ENCODE assay signal across 14 cellular contexts in genomic region chr6:27777614-27778355, GRCh38.
A peak's percentile ranks its signal among the peaks of the same experiment; 100 is the strongest.
DNase-seq lines count a peak whose midpoint lies in the region; ATAC-seq and TF ChIP-seq lines count a peak whose summit lies in the region.
"Had no signal": no experiment of that assay in that cellular context is flagged by ENCODE, and none has a peak within 500 bp of the region (broad histone marks: within the 10 kb centered on the region; RNA-seq: fewer than 3 reads in every experiment).

No MANE protein-coding gene starts in this region.

- no peak for ATAC-seq in left ventricle myocardium superior
- ATAC-seq in GM21529 (IDR thresholded peaks at IDR 0.05; ENCODE audit: unreplicated experiment): no peak

- intact Hi-C loops in PC-9 (cut with micrococcal nuclease; ENCODE audit: unreplicated experiment) (no loop called here), left ventricle myocardium superior (cut with micrococcal nuclease) (no loop called here)

- no peak overlapping the region for H3K4me3 ChIP-seq in CD8-positive, alpha-beta memory T cell (ENCODE audit: low read length)
- H3K4me3 ChIP-seq in HEK293 (ENCODE audit: low read depth, low read length) (no peak overlapping the region), PC-9 (peak overlapping the region; percentile 52), fibroblast of villous mesenchyme (ENCODE audit: low read depth, low read length) (peak overlapping the region; percentile 39)

- H3K4me2 ChIP-seq in PC-9: peak overlapping the region; percentile 73

- no peak for DNase-seq in CD8-positive, alpha-beta memory T cell
- DNase-seq in PC-9 (peak in 1 of 2 experiments; percentile 41), fibroblast of villous mesenchyme (ENCODE audit: low read depth) (peak; percentile 6), NCI-H2029 (lab: John Stamatoyannopoulos, UW) (no peak), left ventricle myocardium superior (no peak), DMS79 treated with DMSO at 0.1 percent for 48 hours (lab: John Stamatoyannopoulos, UW) (no peak)
- DNase-seq: activated CD8-positive, alpha-beta memory T cell treated with anti-CD3 and anti-CD28 coated beads for 24 hours; DMS79; stimulated activated CD4-positive, alpha-beta T cell treated with anti-CD3 and anti-CD28 coated beads, Interleukin-4, amount 100 ng/mL, for 1 hour; stimulated activated naive CD4-positive, alpha-beta T cell; T-helper 9 cell had no signal

- H3K27me3 ChIP-seq in CD8-positive, alpha-beta memory T cell (ENCODE audit: insufficient read depth, low read length, poor library complexity, severe bottlenecking): no peaks in the 10 kb centered on the region
- H3K27me3 ChIP-seq in PC-9 (ENCODE audit: insufficient read depth, low read depth): no peaks in the 10 kb centered on the region

- peak overlapping the region; percentile 73 for H3K27ac ChIP-seq in CD8-positive, alpha-beta memory T cell (ENCODE audit: low read depth, low read length)
- H3K27ac ChIP-seq in HEK293 (ENCODE audit: extremely low read depth, low read depth, low read length) (no peak overlapping the region), PC-9 (no peak overlapping the region)

- BruUV-seq in PC-9 (replicated peaks; lab: Mats Ljungman, UMichigan): no TSS peak

- no peaks in the 10 kb centered on the region for H3K9me3 ChIP-seq in CD8-positive, alpha-beta memory T cell (ENCODE audit: low read length)
- H3K9me3 ChIP-seq in HEK293 (ENCODE audit: control insufficient read depth, insufficient read depth, low read depth, low read length): no peaks in the 10 kb centered on the region
- H3K9me3 ChIP-seq in PC-9 (ENCODE audit: insufficient read depth, low read depth): no peaks in the 10 kb centered on the region

- no peak overlapping the region for H3K27ac Mint-ChIP-seq in CD8-positive, alpha-beta memory T cell
- H3K27ac Mint-ChIP-seq: activated naive CD4-positive, alpha-beta T cell treated with anti-CD3 and anti-CD28 coated beads, Interleukin-2, amount 50 U/mL, for 24 hours had no signal

- no peaks in the 10 kb centered on the region for H3K36me3 ChIP-seq in CD8-positive, alpha-beta memory T cell (ENCODE audit: insufficient read depth, low read length)
- H3K36me3 ChIP-seq in HEK293 (ENCODE audit: control insufficient read depth in 2 of 2, insufficient read depth in 1 of 2, low read length in 2 of 2) (no peaks in the 10 kb centered on the region), PC-9 (ENCODE audit: low read depth) (no peaks in the 10 kb centered on the region)

- H3K4me1 Mint-ChIP-seq in CD8-positive, alpha-beta memory T cell: peaks cover 0 to 3% (median 0%) of the 10 kb centered on the region in 3 donors
- H3K4me1 Mint-ChIP-seq: activated naive CD4-positive, alpha-beta T cell treated with anti-CD3 and anti-CD28 coated beads, Interleukin-2, amount 50 U/mL, for 24 hours had no signal

- CTCF ChIA-PET in CD8-positive, alpha-beta memory T cell (lab: Charles Lee): interaction anchor here (1.3 kb wide), 1 partner anchor 18 kb away, joined by 3 read pairs; no protein-coding TSS in a partner anchor
- CTCF ChIA-PET in HEK293 (lab: Yijun Ruan, JAX): no interaction called here
- CTCF ChIA-PET in PC-9 (lab: Charles Lee): interaction anchor here (0.7 kb wide), 1 partner anchor 47 kb away, joined by 9 read pairs; no protein-coding TSS in a partner anchor

- H3F3A ChIP-seq in PC-9 (ENCODE audit: insufficient read depth, low read depth): 0 out of 2 replicates have a peak, but pooled peaks cover 4% of the 10 kb centered on the region

- POLR2A ChIA-PET in CD8-positive, alpha-beta memory T cell (lab: Charles Lee): no interaction called here
- POLR2A ChIA-PET in HEK293 (lab: Yijun Ruan, JAX) (interaction anchor here (0.8 kb wide), 1 partner anchor 116 kb away, joined by 7 read pairs; no protein-coding TSS in a partner anchor), PC-9 (lab: Charles Lee; ENCODE audit: unreplicated experiment) (interaction anchor here (0.7 kb wide), 1 partner anchor 59 kb away, joined by 7 read pairs; no protein-coding TSS in a partner anchor)

- H3K4me3 Mint-ChIP-seq in CD8-positive, alpha-beta memory T cell: no peak overlapping the region
- H3K4me3 Mint-ChIP-seq: activated naive CD4-positive, alpha-beta T cell treated with anti-CD3 and anti-CD28 coated beads, Interleukin-2, amount 50 U/mL, for 24 hours had no signal

- no peaks in the 10 kb centered on the region for H3K9me3 Mint-ChIP-seq in CD8-positive, alpha-beta memory T cell
- H3K9me3 Mint-ChIP-seq: activated naive CD4-positive, alpha-beta T cell treated with anti-CD3 and anti-CD28 coated beads, Interleukin-2, amount 50 U/mL, for 24 hours had no signal

- H3K9me2 ChIP-seq in PC-9 (ENCODE audit: insufficient read depth): no peaks in the 10 kb centered on the region

- H2AFZ ChIP-seq in PC-9: peak overlapping the region; percentile 87

- H3K4me1 ChIP-seq in CD8-positive, alpha-beta memory T cell (ENCODE audit: insufficient read depth, low read length): no peaks in the 10 kb centered on the region
- H3K4me1 ChIP-seq in HEK293 (ENCODE audit: control insufficient read depth, insufficient read depth, low read length): no peaks in the 10 kb centered on the region
- peaks cover 6% of the 10 kb centered on the region for H3K4me1 ChIP-seq in PC-9 (replicated peaks; ENCODE audit: insufficient read depth)

- H3K79me2 ChIP-seq in PC-9 (ENCODE audit: low read depth): no peaks in the 10 kb centered on the region

- no peak for TF ChIP-seq CTCF in HEK293 (tag by site-specific recombination; IDR thresholded peaks at IDR 0.05)
- no peak for TF ChIP-seq CTCF in PC-9 (conservative IDR thresholded peaks at IDR 0.05)
- TF ChIP-seq CTCF in fibroblast of villous mesenchyme (IDR thresholded peaks at IDR 0.05; ENCODE audit: insufficient read depth, low read depth, low read length): no peak

- peaks cover 9 to 55% of the 10 kb centered on the region in 2 donors for H3K27me3 Mint-ChIP-seq in CD8-positive, alpha-beta memory T cell

- H4K20me1 ChIP-seq in PC-9 (ENCODE audit: insufficient read depth): no peaks in the 10 kb centered on the region

- no peaks in the 10 kb centered on the region for H3K36me3 Mint-ChIP-seq in CD8-positive, alpha-beta memory T cell
- H3K36me3 Mint-ChIP-seq: activated naive CD4-positive, alpha-beta T cell treated with anti-CD3 and anti-CD28 coated beads, Interleukin-2, amount 50 U/mL, for 24 hours had no signal

TF ChIP-seq in HEK293, 187 proteins besides CTCF, POLR2A, EP300 and RAD21:
- no peak for TF ChIP-seq SP2 (tag by site-specific recombination; IDR thresholded peaks at IDR 0.05)
- peak; percentile 33; the same call in 1 of the 2 replicates for TF ChIP-seq REPIN1 (tag by site-specific recombination; IDR thresholded peaks at IDR 0.05; ENCODE audit: low read depth)
- TF ChIP-seq ZNF324 (tag by site-specific recombination; IDR thresholded peaks at IDR 0.05): 0 out of 2 replicates have a peak, but pooled peaks have one; percentile 42

Comparison
In these comparisons a context has a peak if more than half of its experiments do, and no peak if none do; other contexts are left out.
1. H3K4me3 ChIP-seq: peak in PC-9 (single experiment) and fibroblast of villous mesenchyme (single experiment); none in CD8-positive, alpha-beta memory T cell (single experiment) and HEK293 (single experiment).